In genomic region chr6:43820486-43820885, GRCh38 we compare ENCODE assay signal across 7 cellular contexts.
"Had no signal": no experiment of that assay in that cellular context is flagged by ENCODE, and none has a peak within 500 bp of the region (broad histone marks: within the 10 kb centered on the region; RNA-seq: fewer than 3 reads in every experiment).

No MANE protein-coding gene starts in this region.

- FAIRE-seq: HepG2, HTR-8/SVneo, K562 had no signal

- DNase-seq: IMR-90, KBM-7 had no signal

- H3K4me3 Mint-ChIP-seq: IgD-negative memory B cell had no signal

- ATAC-seq: HepG2, K562 had no signal

- H3K9me3 Mint-ChIP-seq: IgD-negative memory B cell had no signal

- H3K27ac Mint-ChIP-seq: IgD-negative memory B cell had no signal

- H3K4me3 ChIP-seq: K562 had no signal

- H3K27ac ChIP-seq: HL-60 had no signal
